Comparison of ENCODE assay signal across 1 cellular context in the genomic region with DNA sequence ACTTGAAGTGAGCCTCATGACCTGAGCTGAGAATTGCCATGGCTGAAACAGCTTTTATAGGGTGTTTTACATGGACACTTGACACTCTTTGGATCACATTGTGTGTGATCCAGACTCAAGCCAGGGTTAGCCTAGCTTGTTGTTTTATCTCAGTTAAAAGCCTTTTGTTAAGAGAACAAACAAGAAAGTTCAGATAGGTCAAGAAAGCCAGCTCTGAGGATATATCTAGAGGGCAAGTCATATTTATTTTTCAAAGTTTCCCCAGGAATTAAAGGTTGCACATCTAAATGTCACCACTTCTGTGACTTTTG.
TF ChIP-seq lines count a peak whose summit lies in the region.

No MANE protein-coding gene starts in this region.

TF ChIP-seq in SK-N-SH treated with all-trans-retinoic acid at 6 μM for 48 hours, 23 proteins besides CTCF, POLR2A, EP300 and RAD21 (continued from another document):
- TF ChIP-seq, protein P1, sequence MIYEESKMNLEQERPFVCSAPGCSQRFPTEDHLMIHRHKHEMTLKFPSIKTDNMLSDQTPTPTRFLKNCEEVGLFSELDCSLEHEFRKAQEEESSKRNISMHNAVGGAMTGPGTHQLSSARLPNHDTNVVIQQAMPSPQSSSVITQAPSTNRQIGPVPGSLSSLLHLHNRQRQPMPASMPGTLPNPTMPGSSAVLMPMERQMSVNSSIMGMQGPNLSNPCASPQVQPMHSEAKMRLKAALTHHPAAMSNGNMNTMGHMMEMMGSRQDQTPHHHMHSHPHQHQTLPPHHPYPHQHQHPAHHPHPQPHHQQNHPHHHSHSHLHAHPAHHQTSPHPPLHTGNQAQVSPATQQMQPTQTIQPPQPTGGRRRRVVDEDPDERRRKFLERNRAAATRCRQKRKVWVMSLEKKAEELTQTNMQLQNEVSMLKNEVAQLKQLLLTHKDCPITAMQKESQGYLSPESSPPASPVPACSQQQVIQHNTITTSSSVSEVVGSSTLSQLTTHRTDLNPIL (CRISPR knock-in tag; IDR thresholded peaks at IDR 0.05; ENCODE audit: low read depth), result no peak
- TF ChIP-seq, protein P2, sequence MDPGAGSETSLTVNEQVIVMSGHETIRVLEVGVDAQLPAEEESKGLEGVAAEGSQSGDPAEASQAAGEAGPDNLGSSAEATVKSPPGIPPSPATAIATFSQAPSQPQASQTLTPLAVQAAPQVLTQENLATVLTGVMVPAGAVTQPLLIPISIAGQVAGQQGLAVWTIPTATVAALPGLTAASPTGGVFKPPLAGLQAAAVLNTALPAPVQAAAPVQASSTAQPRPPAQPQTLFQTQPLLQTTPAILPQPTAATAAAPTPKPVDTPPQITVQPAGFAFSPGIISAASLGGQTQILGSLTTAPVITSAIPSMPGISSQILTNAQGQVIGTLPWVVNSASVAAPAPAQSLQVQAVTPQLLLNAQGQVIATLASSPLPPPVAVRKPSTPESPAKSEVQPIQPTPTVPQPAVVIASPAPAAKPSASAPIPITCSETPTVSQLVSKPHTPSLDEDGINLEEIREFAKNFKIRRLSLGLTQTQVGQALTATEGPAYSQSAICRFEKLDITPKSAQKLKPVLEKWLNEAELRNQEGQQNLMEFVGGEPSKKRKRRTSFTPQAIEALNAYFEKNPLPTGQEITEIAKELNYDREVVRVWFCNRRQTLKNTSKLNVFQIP (CRISPR knock-in tag; IDR thresholded peaks at IDR 0.05; ENCODE audit: borderline replicate concordance, low read depth), result no peak
- TF ChIP-seq ZNF70 (CRISPR knock-in tag; IDR thresholded peaks at IDR 0.05) (no peak), ESRRG (CRISPR knock-in tag; IDR thresholded peaks at IDR 0.05) (no peak), ZFP30 (CRISPR knock-in tag; IDR thresholded peaks at IDR 0.05) (no peak), CSDC2 (CRISPR knock-in tag; IDR thresholded peaks at IDR 0.05) (no peak)
- TF ChIP-seq, protein P3, sequence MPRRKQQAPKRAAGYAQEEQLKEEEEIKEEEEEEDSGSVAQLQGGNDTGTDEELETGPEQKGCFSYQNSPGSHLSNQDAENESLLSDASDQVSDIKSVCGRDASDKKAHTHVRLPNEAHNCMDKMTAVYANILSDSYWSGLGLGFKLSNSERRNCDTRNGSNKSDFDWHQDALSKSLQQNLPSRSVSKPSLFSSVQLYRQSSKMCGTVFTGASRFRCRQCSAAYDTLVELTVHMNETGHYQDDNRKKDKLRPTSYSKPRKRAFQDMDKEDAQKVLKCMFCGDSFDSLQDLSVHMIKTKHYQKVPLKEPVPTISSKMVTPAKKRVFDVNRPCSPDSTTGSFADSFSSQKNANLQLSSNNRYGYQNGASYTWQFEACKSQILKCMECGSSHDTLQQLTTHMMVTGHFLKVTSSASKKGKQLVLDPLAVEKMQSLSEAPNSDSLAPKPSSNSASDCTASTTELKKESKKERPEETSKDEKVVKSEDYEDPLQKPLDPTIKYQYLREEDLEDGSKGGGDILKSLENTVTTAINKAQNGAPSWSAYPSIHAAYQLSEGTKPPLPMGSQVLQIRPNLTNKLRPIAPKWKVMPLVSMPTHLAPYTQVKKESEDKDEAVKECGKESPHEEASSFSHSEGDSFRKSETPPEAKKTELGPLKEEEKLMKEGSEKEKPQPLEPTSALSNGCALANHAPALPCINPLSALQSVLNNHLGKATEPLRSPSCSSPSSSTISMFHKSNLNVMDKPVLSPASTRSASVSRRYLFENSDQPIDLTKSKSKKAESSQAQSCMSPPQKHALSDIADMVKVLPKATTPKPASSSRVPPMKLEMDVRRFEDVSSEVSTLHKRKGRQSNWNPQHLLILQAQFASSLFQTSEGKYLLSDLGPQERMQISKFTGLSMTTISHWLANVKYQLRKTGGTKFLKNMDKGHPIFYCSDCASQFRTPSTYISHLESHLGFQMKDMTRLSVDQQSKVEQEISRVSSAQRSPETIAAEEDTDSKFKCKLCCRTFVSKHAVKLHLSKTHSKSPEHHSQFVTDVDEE (CRISPR knock-in tag; IDR thresholded peaks at IDR 0.05), result no peak
